Comparison of ENCODE assay signal across 8 cellular contexts in genomic region chrX:41922694-41923171, GRCh38. TPM values are rescaled to one million over a fixed set of nuclear protein-coding genes. Genes with fewer than 3 reads are reported as not detected.
DNase-seq lines count a peak whose midpoint lies in the region; ATAC-seq and TF ChIP-seq lines count a peak whose summit lies in the region.

No MANE protein-coding gene starts in this region.

- H3K27ac Mint-ChIP-seq in T-cell = peak overlapping the region; percentile 88 to 92

- no peaks in the 10 kb centered on the region for H3K4me1 ChIP-seq in ACC112 (ENCODE audit: control insufficient read depth, insufficient read depth, low read length, unreplicated experiment)

- H3K36me3 Mint-ChIP-seq in T-cell = no peaks in the 10 kb centered on the region

- TF ChIP-seq CTCF in coronary artery (IDR thresholded peaks at IDR 0.05) (no peak), lower leg skin (IDR thresholded peaks at IDR 0.05) (no peak)

- H3K4me1 Mint-ChIP-seq in T-cell = peaks cover 33 to 38% (median 34%) of the 10 kb centered on the region in 3 donors

- no peaks in the 10 kb centered on the region for H3K36me3 ChIP-seq in ACC112 (ENCODE audit: insufficient read depth, low read length)

- peaks cover 0 to 5% of the 10 kb centered on the region in 2 donors for H3K27me3 Mint-ChIP-seq in T-cell

- peaks cover 46% of the 10 kb centered on the region for H3K79me2 ChIP-seq in ACC112 (ENCODE audit: control insufficient read depth, insufficient read depth, low read length, unreplicated experiment)

- DNase-seq in T-cell = peak in 10 of 34 experiments; percentile 2 to 19 (median 7)
- peak; percentile 75 for DNase-seq in coronary artery (ENCODE audit: low spot score)
- DNase-seq in lower leg skin (ENCODE audit: low spot score in 2 of 2) = no peak
- peak; percentile 28 for DNase-seq in stimulated activated naive CD8-positive, alpha-beta T cell treated with anti-CD3 and anti-CD28 coated beads, Interleukin-15, Interleukin-2, amounts not matched to agents 100 U/mL and 50 U/mL, for 24 hours
- DNase-seq in cerebellar cortex (ENCODE audit: low spot score) = no peak

- in situ Hi-C loops in GM18951 (cut with MboI; ENCODE audit: low sequenced_read_pairs, unreplicated experiment) = no loop called here

- ATAC-seq in HG03521 (IDR thresholded peaks at IDR 0.05; ENCODE audit: unreplicated experiment) (peak; percentile 17), T-cell (replicated peaks in 1 of 4) (peak in 2 of 4 experiments; percentile 2 to 15)
- no peak for ATAC-seq in stimulated activated naive CD8-positive, alpha-beta T cell treated with anti-CD3 and anti-CD28 coated beads, Interleukin-15, Interleukin-2, amounts not matched to agents 100 U/mL and 50 U/mL, for 24 hours

- H3K4me3 Mint-ChIP-seq in T-cell = peak overlapping the region; percentile 90 to 96 (median 90)

- peak overlapping the region; percentile 4 for H2AFZ ChIP-seq in ACC112 (ENCODE audit: low read length, unreplicated experiment)

- POLR2A ChIA-PET in T-cell (lab: Charles Lee) = interaction anchor here in 1 of 2 donors (0.6 kb wide), 1 partner anchor 588 kb away, joined by 3 read pairs; no protein-coding TSS in a partner anchor

- H3K9me3 Mint-ChIP-seq in T-cell = no peaks in the 10 kb centered on the region

- intact Hi-C loops in lower leg skin (cut with DNase I; ENCODE audit: low total_unique reads) = no loop called here

- no peak overlapping the region for H3K27ac ChIP-seq in ACC112 (ENCODE audit: low read depth, low read length)
- H3K27ac ChIP-seq in coronary artery = peak overlapping the region; percentile 38 to 93

- peak; percentile 2 for TF ChIP-seq POLR2A in GM18951 (IDR thresholded peaks at IDR 0.05; ENCODE audit: extremely low read depth, insufficient read depth, insufficient read length)
- TF ChIP-seq POLR2A in lower leg skin (IDR thresholded peaks at IDR 0.05) = no peak

- WGBS in lower leg skin, 2 donors = 0 to 34% methylated on average over 19 to 38 of the region's 42 CpGs

- no peaks in the 10 kb centered on the region for H3K27me3 ChIP-seq in ACC112 (ENCODE audit: insufficient read depth, low read length)

- H3K4me3 ChIP-seq in ACC112 (ENCODE audit: low read depth, low read length) (peak overlapping the region; percentile 93), coronary artery (peak overlapping the region; percentile 81), lower leg skin (ENCODE audit: low read depth, poor library complexity, severe bottlenecking) (peak overlapping the region; percentile 45)

- CTCF ChIA-PET in T-cell (lab: Charles Lee) = interaction anchor here in 1 of 2 donors (0.5 kb wide), 1 partner anchor 1231 kb away, joined by 4 read pairs; no protein-coding TSS in a partner anchor

RNA-seq across cellular contexts. Expression of gene CASK, which starts 0.6 kb away (rescaled TPM):
- total RNA-seq in T-cell = 10 to 100 TPM; 52.6 to 81.6 (median 67.5) TPM
- 10 to 100 TPM; 22.7 to 43.2 (median 26.8) TPM for total RNA-seq in lower leg skin

Comparison
In these comparisons a context has a peak if more than half of its experiments do, and no peak if none do; other contexts are left out.
1. DNase-seq: peak in coronary artery (single experiment) and stimulated activated naive CD8-positive, alpha-beta T cell treated with anti-CD3 and anti-CD28 coated beads, Interleukin-15, Interleukin-2, amounts not matched to agents 100 U/mL and 50 U/mL, for 24 hours (single experiment); none in lower leg skin (0 of 2) and cerebellar cortex (single experiment).
2. Peak in every context shown above with its lines, with median percentiles within 50 percentile points of each other: H3K4me3 ChIP-seq.